In the genomic region with DNA sequence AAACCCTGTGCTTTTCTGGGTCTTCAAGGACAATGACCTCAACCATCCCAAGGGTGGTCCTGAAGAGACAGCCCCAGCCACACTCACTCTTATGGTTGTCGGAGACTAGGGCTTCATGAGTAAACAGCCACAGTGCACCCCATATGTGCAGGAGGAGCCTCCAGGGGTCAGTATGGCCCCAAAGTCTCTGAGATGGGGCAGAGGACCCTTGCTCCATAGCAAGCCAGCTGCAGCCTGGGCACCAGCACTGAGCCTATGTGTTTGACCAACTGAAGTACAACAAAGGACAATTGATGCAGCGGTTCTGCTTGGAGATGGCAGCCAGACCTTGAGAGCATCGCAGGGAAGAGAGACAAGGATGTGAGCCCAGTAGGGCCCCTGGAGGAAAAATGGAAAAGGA, we compare ENCODE assay signal across 20 cellular contexts.
DNase-seq lines count a peak whose midpoint lies in the region; ATAC-seq, FAIRE-seq and TF ChIP-seq lines count a peak whose summit lies in the region.
"Had no signal": no experiment of that assay in that cellular context is flagged by ENCODE, and none has a peak within 500 bp of the region (broad histone marks: within the 10 kb centered on the region; RNA-seq: fewer than 3 reads in every experiment).

No MANE protein-coding gene starts in this region.

- H3K79me2 ChIP-seq in SK-N-SH (ENCODE audit: insufficient read depth) (no peaks in the 10 kb centered on the region), H1 (ENCODE audit: control insufficient read depth in 1 of 2, insufficient read depth in 2 of 2, low read length in 2 of 2) (no peaks in the 10 kb centered on the region), neural progenitor cell (ENCODE audit: low read depth) (no peaks in the 10 kb centered on the region)

- H3K27me3 Mint-ChIP-seq in neural progenitor cell (ENCODE audit: insufficient read depth, low read depth): peaks cover 9% of the 10 kb centered on the region
- H3K27me3 Mint-ChIP-seq: CD4-positive, alpha-beta T cell had no signal

- no peak overlapping the region for H3K4ac ChIP-seq in H1 (replicated peaks; ENCODE audit: insufficient read length, low read depth, low read length)

- H4K91ac ChIP-seq in H1 (replicated peaks; ENCODE audit: insufficient read length, low read length): no peak overlapping the region

- H3K27me3 ChIP-seq in SK-N-SH (ENCODE audit: insufficient read depth) (no peaks in the 10 kb centered on the region), H1 (replicated peaks in 1 of 4; ENCODE audit: control insufficient read depth in 3 of 4, extremely low read depth in 1 of 4, insufficient read depth in 3 of 4, low read length in 3 of 4) (no peaks in the 10 kb centered on the region; a peak in 4 of 7 replicates), neural progenitor cell (no peaks in the 10 kb centered on the region), uterus (no peaks in the 10 kb centered on the region)

- ATAC-seq in SK-N-SH treated with all-trans-retinoic acid at 6 μM for 48 hours: no peak
- no peak for ATAC-seq in HG02938 (IDR thresholded peaks at IDR 0.05; ENCODE audit: unreplicated experiment)
- ATAC-seq: PC-3 had no signal

- TF ChIP-seq RAD21 in SK-N-SH (IDR thresholded peaks at IDR 0.05; ENCODE audit: low read length): peak; percentile 48
- peak; percentile 61 to 76 for TF ChIP-seq RAD21 in H1 (IDR thresholded peaks at IDR 0.05 in 1 of 2, conservative IDR thresholded peaks at IDR 0.05 in 1 of 2; ENCODE audit: low read depth in 2 of 2, low read length in 2 of 2)

- no peak overlapping the region for H3K23ac ChIP-seq in H1 (ENCODE audit: insufficient read length)

- no peak overlapping the region for H3K4me2 ChIP-seq in SK-N-SH
- H3K4me2 ChIP-seq in H1 (ENCODE audit: insufficient read depth in 1 of 2, low read depth in 2 of 2, low read length in 2 of 2): no peak overlapping the region
- no peak overlapping the region for H3K4me2 ChIP-seq in neural progenitor cell

- no peak overlapping the region for H2BK120ac ChIP-seq in H1 (replicated peaks; ENCODE audit: low read depth, low read length)

- FAIRE-seq in H1 (lab: Jason Lieb, UNC): no peak

- H3K4me3 ChIP-seq in SK-N-SH (ENCODE audit: low read depth in 2 of 2, low read length in 1 of 2) (no peak overlapping the region), H1 (ENCODE audit: extremely low read depth in 1 of 4, insufficient read depth in 2 of 4, low read depth in 3 of 4, low read length in 4 of 4) (no peak overlapping the region), neural progenitor cell (no peak overlapping the region), uterus (no peak overlapping the region)

- H3K9me2 ChIP-seq in SK-N-SH: no peaks in the 10 kb centered on the region

- no peak overlapping the region for H3K14ac ChIP-seq in H1 (ENCODE audit: insufficient read length)

- no peaks in the 10 kb centered on the region for H3K36me3 ChIP-seq in SK-N-SH (replicated peaks in 1 of 2; ENCODE audit: control insufficient read depth in 1 of 2, insufficient read depth in 2 of 2, low read length in 1 of 2)
- H3K36me3 ChIP-seq in H1 (ENCODE audit: control insufficient read depth in 2 of 4, insufficient read depth in 4 of 4, low read length in 3 of 4): no peaks in the 10 kb centered on the region
- no peaks in the 10 kb centered on the region for H3K36me3 ChIP-seq in neural progenitor cell
- no peaks in the 10 kb centered on the region for H3K36me3 ChIP-seq in uterus

- TF ChIP-seq POLR2A in H1 (IDR thresholded peaks at IDR 0.05; ENCODE audit: control extremely low read depth in 1 of 2, low read depth in 2 of 2, low read length in 2 of 2) (no peak), uterus (IDR thresholded peaks at IDR 0.05) (no peak)

- no peak overlapping the region for H3K27ac Mint-ChIP-seq in neural progenitor cell
- H3K27ac Mint-ChIP-seq: CD4-positive, alpha-beta T cell had no signal

- no peak overlapping the region for H3K4me3 Mint-ChIP-seq in neural progenitor cell
- H3K4me3 Mint-ChIP-seq: CD4-positive, alpha-beta T cell had no signal

- H3K18ac ChIP-seq in H1 (ENCODE audit: extremely low read depth, low read length): no peak overlapping the region; the same call in 1 of the 2 replicates

- H3K27ac ChIP-seq in SK-N-SH (ENCODE audit: low read depth in 2 of 2, low read length in 1 of 2) (no peak overlapping the region), H1 (ENCODE audit: low read depth, low read length) (no peak overlapping the region), neural progenitor cell (no peak overlapping the region), uterus (no peak overlapping the region)
- H3K27ac ChIP-seq: RWPE1 had no signal

- H4K20me1 ChIP-seq in SK-N-SH (ENCODE audit: insufficient read depth) (no peaks in the 10 kb centered on the region), H1 (replicated peaks in 1 of 2; ENCODE audit: control insufficient read depth in 1 of 2, insufficient read depth in 2 of 2, low read length in 2 of 2) (peaks cover 0 to 2% of the 10 kb centered on the region in 2 experiments), neural progenitor cell (ENCODE audit: low read depth) (no peaks in the 10 kb centered on the region)

- H2BK15ac ChIP-seq in H1 (ENCODE audit: low read length): no peak overlapping the region

- no peaks in the 10 kb centered on the region for H3K79me1 ChIP-seq in H1 (ENCODE audit: low read depth, low read length)

- no peak overlapping the region for H3K9ac ChIP-seq in SK-N-SH
- H3K9ac ChIP-seq in H1 (replicated peaks in 1 of 4; ENCODE audit: extremely low read depth in 1 of 4, low read depth in 3 of 4, low read length in 3 of 4): no peak overlapping the region
- no peak overlapping the region for H3K9ac ChIP-seq in neural progenitor cell

- TF ChIP-seq CTCF in SK-N-SH (IDR thresholded peaks at IDR 0.05) (no peak), H1 (IDR thresholded peaks at IDR 0.05; ENCODE audit: control extremely low read depth in 1 of 3, insufficient read depth in 1 of 3, low read depth in 1 of 3, low read length in 3 of 3) (peak; percentile 20 to 53 (median 52)), neural progenitor cell (IDR thresholded peaks at IDR 0.05) (peak; percentile 17), uterus (IDR thresholded peaks at IDR 0.05) (no peak)

- DNase-seq in SK-N-SH: no peak
- peak; percentile 34 for DNase-seq in NAMALWA (ENCODE audit: low spot score)
- DNase-seq in H1 (ENCODE audit: low read depth in 1 of 2, low spot score in 2 of 2): no peak
- peak; percentile 13 for DNase-seq in neural progenitor cell (ENCODE audit: low spot score)
- DNase-seq in KG1 (lab: John Stamatoyannopoulos, UW): no peak
- no peak for DNase-seq in uterus
- DNase-seq: 8988T; CD4-positive, alpha-beta T cell; GF-D8; GOT3; NCI-H1417; NCI-H187; NCI-H2107; NCI-H510A treated with DMSO at 0.1 percent for 48 hours; NCI-H774; PC-3; SIG-M5 had no signal

- H2AFZ ChIP-seq in SK-N-SH (ENCODE audit: low read depth) (no peak overlapping the region), H1 (ENCODE audit: low read length) (no peak overlapping the region), neural progenitor cell (replicated peaks) (no peak overlapping the region)

- H2BK20ac ChIP-seq in H1 (ENCODE audit: low read length): no peak overlapping the region

- CTCF ChIA-PET in SK-N-SH (lab: Yijun Ruan, JAX) (interaction anchor here (0.9 to 1.8 kb wide), 4 partner anchors 14 to 114 kb away, joined by 3 to 5 read pairs (median 3); a partner anchor contains a TSS), H1 (lab: Charles Lee; ENCODE audit: partially characterized antibody) (interaction anchor here (0.7 to 3.4 kb wide), 17 partner anchors 9 to 357 kb away, joined by 3 to 13 read pairs (median 4); no protein-coding TSS in a partner anchor)

- TF ChIP-seq EP300 in SK-N-SH (IDR thresholded peaks at IDR 0.05; ENCODE audit: borderline replicate concordance in 1 of 2, low read depth in 1 of 2, low read length in 1 of 2): no peak
- no peak for TF ChIP-seq EP300 in H1 (IDR thresholded peaks at IDR 0.05; ENCODE audit: borderline replicate concordance in 1 of 2, low read depth in 2 of 2, low read length in 2 of 2)

- no peaks in the 10 kb centered on the region for H3K9me3 Mint-ChIP-seq in neural progenitor cell
- H3K9me3 Mint-ChIP-seq: CD4-positive, alpha-beta T cell had no signal

- peaks cover 0 to 26% of the 10 kb centered on the region in 2 experiments; a peak in 2 of 4 replicates for H3K4me1 ChIP-seq in SK-N-SH (ENCODE audit: control insufficient read depth in 1 of 2, insufficient read depth in 2 of 2, low read depth in 1 of 2, low read length in 1 of 2)
- peaks cover 0 to 11% (median 10%) of the 10 kb centered on the region in 4 experiments; a peak in 6 of 7 replicates for H3K4me1 ChIP-seq in H1 (replicated peaks in 1 of 4; ENCODE audit: control insufficient read depth in 3 of 4, insufficient read depth in 4 of 4, low read length in 3 of 4)
- H3K4me1 ChIP-seq in neural progenitor cell: peaks cover 3% of the 10 kb centered on the region
- no peaks in the 10 kb centered on the region for H3K4me1 ChIP-seq in uterus

- H2BK5ac ChIP-seq in H1 (ENCODE audit: low read depth, low read length): no peak overlapping the region

- no peak overlapping the region for H4K5ac ChIP-seq in H1 (ENCODE audit: insufficient read length, low read depth, low read length)

- H2BK12ac ChIP-seq in H1 (ENCODE audit: low read depth, low read length): no peak overlapping the region

- H3K9me3 ChIP-seq in SK-N-SH (no peaks in the 10 kb centered on the region), H1 (ENCODE audit: insufficient read depth in 2 of 2, low read depth in 1 of 2, low read length in 1 of 2) (no peaks in the 10 kb centered on the region), neural progenitor cell (ENCODE audit: low read depth) (no peaks in the 10 kb centered on the region), uterus (no peaks in the 10 kb centered on the region)

- no peaks in the 10 kb centered on the region for H3F3A ChIP-seq in SK-N-SH (replicated peaks; ENCODE audit: insufficient read depth)
- H3F3A ChIP-seq in neural progenitor cell (ENCODE audit: low read depth): no peaks in the 10 kb centered on the region

- peaks cover 22% of the 10 kb centered on the region for H3K4me1 Mint-ChIP-seq in neural progenitor cell

- intact Hi-C loops in uterus (cut with DNase I; ENCODE audit: low total_unique reads): no loop called here

- no peak overlapping the region for H4K8ac ChIP-seq in H1 (ENCODE audit: extremely low read depth, insufficient read depth, low read length)

- H3K56ac ChIP-seq in H1 (replicated peaks; ENCODE audit: insufficient read length, low read depth, low read length): no peak overlapping the region

- H3K36me3 Mint-ChIP-seq in neural progenitor cell: no peaks in the 10 kb centered on the region

- H2AK5ac ChIP-seq in H1 (ENCODE audit: low read depth, low read length): no peak overlapping the region

- no peaks in the 10 kb centered on the region; the same call in 1 of the 2 replicates for H3K23me2 ChIP-seq in H1 (ENCODE audit: low read depth, low read length)

- 71% methylated on average over 3 of the region's 3 CpGs for WGBS in SK-N-SH (ENCODE audit: low lambda C conversion rate)
- WGBS in H1 (ENCODE audit: extremely low coverage in 1 of 2, insufficient coverage in 1 of 2, insufficient read length in 1 of 2, insufficient replicate concordance in 2 of 2, low coverage in 1 of 2, low lambda C conversion rate in 2 of 2, missing lambda C conversion rate in 1 of 2), 2 experiments: 90% methylated on average over 3 of the region's 3 CpGs; no CpG with 5 or more reads in 1 of the 2 experiments

- POLR2A ChIA-PET in SK-N-SH (lab: Yijun Ruan, JAX): no interaction called here
- POLR2A ChIA-PET in H1 (lab: Charles Lee; ENCODE audit: partially characterized antibody): no interaction called here

TF ChIP-seq in H1, 55 proteins besides CTCF, POLR2A, EP300 and RAD21 (continues in another document):
- TF ChIP-seq SP2 (IDR thresholded peaks at IDR 0.05; ENCODE audit: low read length): no peak

Comparison
In these comparisons a context has a peak if more than half of its experiments do, and no peak if none do; other contexts are left out.
1. DNase-seq: peak in NAMALWA (single experiment) and neural progenitor cell (single experiment); none in SK-N-SH (single experiment), H1 (0 of 2), KG1 (single experiment) and uterus (0 of 2).
2. CTCF ChIP-seq: peak in H1 (3 of 3) and neural progenitor cell (single experiment); none in SK-N-SH (single experiment) and uterus (0 of 4).